1 cellular context compared by ENCODE assay signal in the genomic region with DNA sequence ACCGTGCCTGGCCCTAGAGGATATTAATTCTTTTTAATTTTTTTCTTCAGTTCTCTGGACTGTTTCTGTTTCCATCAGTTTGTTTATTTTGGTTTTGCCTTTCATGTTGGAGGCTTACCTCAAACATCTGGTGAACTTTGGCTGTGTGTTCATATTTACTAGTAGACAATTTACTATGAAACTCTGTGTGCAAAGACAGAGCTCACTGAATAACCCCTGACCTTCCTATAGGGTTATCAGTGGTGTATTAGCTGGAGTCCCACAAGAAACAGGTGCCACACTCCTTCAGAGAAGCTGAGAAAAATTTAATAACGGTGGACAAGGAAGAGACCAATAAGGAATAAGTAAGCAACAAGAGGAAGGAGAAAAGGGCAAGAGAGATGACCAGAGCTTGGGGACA.
A peak's percentile ranks its signal among the peaks of the same experiment; 100 is the strongest.
TF ChIP-seq lines count a peak whose summit lies in the region.

No MANE protein-coding gene starts in this region.

TF ChIP-seq in HepG2, 621 proteins besides CTCF, POLR2A, EP300 and RAD21 (continued from another document and continues in another):
- TF ChIP-seq ZBTB40 (IDR thresholded peaks at IDR 0.05) (no peak), ZBTB40 (CRISPR knock-in tag; IDR thresholded peaks at IDR 0.05) (no peak; the same call in 1 of the 2 replicates), MAX (IDR thresholded peaks at IDR 0.05) (no peak; the same call in 1 of the 2 replicates), HOXA3 (CRISPR knock-in tag; IDR thresholded peaks at IDR 0.05) (no peak), MIER2 (CRISPR knock-in tag; IDR thresholded peaks at IDR 0.05) (no peak), ZNF20 (CRISPR knock-in tag; IDR thresholded peaks at IDR 0.05) (no peak), MEIS1 (CRISPR knock-in tag; IDR thresholded peaks at IDR 0.05; ENCODE audit: borderline replicate concordance) (no peak), KLF13 (CRISPR knock-in tag; IDR thresholded peaks at IDR 0.05) (no peak), NCOA2 (CRISPR knock-in tag; IDR thresholded peaks at IDR 0.05) (peak; percentile 92), SPEN (CRISPR knock-in tag; IDR thresholded peaks at IDR 0.05; ENCODE audit: low read depth) (no peak), ZC3H4 (CRISPR knock-in tag; IDR thresholded peaks at IDR 0.05; ENCODE audit: borderline replicate concordance) (no peak), YEATS4 (CRISPR knock-in tag; IDR thresholded peaks at IDR 0.05; ENCODE audit: borderline replicate concordance) (no peak), FLYWCH1 (CRISPR knock-in tag; IDR thresholded peaks at IDR 0.05) (no peak), MAFG (CRISPR knock-in tag; IDR thresholded peaks at IDR 0.05) (no peak), JUNB (CRISPR knock-in tag; IDR thresholded peaks at IDR 0.05; ENCODE audit: borderline replicate concordance) (no peak), DDIT3 (CRISPR knock-in tag; IDR thresholded peaks at IDR 0.05) (no peak), PHF8 (CRISPR knock-in tag; IDR thresholded peaks at IDR 0.05) (no peak), ARID5B (CRISPR knock-in tag; IDR thresholded peaks at IDR 0.05) (peak; percentile 95), ZNF430 (CRISPR knock-in tag; IDR thresholded peaks at IDR 0.05) (no peak), RFXANK (CRISPR knock-in tag; IDR thresholded peaks at IDR 0.05) (no peak), EED (CRISPR knock-in tag; IDR thresholded peaks at IDR 0.05) (no peak), ZNF878 (CRISPR knock-in tag; IDR thresholded peaks at IDR 0.05) (no peak), GZF1 (CRISPR knock-in tag; IDR thresholded peaks at IDR 0.05) (no peak), ZBTB44 (CRISPR knock-in tag; IDR thresholded peaks at IDR 0.05) (no peak), MIER3 (CRISPR knock-in tag; IDR thresholded peaks at IDR 0.05; ENCODE audit: borderline replicate concordance) (no peak)
- TF ChIP-seq, protein P1, sequence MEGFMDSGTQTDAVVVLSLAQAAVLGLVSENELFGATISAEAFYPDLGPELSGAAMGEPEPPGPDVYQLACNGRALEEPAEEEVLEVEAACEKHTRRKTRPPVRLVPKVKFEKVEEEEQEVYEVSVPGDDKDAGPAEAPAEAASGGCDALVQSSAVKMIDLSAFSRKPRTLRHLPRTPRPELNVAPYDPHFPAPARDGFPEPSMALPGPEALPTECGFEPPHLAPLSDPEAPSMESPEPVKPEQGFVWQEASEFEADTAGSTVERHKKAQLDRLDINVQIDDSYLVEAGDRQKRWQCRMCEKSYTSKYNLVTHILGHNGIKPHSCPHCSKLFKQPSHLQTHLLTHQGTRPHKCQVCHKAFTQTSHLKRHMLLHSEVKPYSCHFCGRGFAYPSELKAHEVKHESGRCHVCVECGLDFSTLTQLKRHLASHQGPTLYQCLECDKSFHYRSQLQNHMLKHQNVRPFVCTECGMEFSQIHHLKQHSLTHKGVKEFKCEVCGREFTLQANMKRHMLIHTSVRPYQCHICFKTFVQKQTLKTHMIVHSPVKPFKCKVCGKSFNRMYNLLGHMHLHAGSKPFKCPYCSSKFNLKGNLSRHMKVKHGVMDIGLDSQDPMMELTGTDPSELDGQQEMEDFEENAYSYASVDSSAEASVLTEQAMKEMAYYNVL (CRISPR knock-in tag; IDR thresholded peaks at IDR 0.05; ENCODE audit: borderline replicate concordance), result peak; percentile 44; the same call in 1 of the 2 replicates
- TF ChIP-seq, protein P2, sequence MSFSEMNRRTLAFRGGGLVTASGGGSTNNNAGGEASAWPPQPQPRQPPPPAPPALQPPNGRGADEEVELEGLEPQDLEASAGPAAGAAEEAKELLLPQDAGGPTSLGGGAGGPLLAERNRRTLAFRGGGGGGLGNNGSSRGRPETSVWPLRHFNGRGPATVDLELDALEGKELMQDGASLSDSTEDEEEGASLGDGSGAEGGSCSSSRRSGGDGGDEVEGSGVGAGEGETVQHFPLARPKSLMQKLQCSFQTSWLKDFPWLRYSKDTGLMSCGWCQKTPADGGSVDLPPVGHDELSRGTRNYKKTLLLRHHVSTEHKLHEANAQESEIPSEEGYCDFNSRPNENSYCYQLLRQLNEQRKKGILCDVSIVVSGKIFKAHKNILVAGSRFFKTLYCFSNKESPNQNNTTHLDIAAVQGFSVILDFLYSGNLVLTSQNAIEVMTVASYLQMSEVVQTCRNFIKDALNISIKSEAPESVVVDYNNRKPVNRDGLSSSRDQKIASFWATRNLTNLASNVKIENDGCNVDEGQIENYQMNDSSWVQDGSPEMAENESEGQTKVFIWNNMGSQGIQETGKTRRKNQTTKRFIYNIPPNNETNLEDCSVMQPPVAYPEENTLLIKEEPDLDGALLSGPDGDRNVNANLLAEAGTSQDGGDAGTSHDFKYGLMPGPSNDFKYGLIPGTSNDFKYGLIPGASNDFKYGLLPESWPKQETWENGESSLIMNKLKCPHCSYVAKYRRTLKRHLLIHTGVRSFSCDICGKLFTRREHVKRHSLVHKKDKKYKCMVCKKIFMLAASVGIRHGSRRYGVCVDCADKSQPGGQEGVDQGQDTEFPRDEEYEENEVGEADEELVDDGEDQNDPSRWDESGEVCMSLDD (CRISPR knock-in tag; IDR thresholded peaks at IDR 0.05; ENCODE audit: borderline replicate concordance), result no peak
- TF ChIP-seq, protein P3, sequence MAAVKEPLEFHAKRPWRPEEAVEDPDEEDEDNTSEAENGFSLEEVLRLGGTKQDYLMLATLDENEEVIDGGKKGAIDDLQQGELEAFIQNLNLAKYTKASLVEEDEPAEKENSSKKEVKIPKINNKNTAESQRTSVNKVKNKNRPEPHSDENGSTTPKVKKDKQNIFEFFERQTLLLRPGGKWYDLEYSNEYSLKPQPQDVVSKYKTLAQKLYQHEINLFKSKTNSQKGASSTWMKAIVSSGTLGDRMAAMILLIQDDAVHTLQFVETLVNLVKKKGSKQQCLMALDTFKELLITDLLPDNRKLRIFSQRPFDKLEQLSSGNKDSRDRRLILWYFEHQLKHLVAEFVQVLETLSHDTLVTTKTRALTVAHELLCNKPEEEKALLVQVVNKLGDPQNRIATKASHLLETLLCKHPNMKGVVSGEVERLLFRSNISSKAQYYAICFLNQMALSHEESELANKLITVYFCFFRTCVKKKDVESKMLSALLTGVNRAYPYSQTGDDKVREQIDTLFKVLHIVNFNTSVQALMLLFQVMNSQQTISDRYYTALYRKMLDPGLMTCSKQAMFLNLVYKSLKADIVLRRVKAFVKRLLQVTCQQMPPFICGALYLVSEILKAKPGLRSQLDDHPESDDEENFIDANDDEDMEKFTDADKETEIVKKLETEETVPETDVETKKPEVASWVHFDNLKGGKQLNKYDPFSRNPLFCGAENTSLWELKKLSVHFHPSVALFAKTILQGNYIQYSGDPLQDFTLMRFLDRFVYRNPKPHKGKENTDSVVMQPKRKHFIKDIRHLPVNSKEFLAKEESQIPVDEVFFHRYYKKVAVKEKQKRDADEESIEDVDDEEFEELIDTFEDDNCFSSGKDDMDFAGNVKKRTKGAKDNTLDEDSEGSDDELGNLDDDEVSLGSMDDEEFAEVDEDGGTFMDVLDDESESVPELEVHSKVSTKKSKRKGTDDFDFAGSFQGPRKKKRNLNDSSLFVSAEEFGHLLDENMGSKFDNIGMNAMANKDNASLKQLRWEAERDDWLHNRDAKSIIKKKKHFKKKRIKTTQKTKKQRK (IDR thresholded peaks at IDR 0.05; ENCODE audit: low read length), result no peak
- TF ChIP-seq, protein P4, sequence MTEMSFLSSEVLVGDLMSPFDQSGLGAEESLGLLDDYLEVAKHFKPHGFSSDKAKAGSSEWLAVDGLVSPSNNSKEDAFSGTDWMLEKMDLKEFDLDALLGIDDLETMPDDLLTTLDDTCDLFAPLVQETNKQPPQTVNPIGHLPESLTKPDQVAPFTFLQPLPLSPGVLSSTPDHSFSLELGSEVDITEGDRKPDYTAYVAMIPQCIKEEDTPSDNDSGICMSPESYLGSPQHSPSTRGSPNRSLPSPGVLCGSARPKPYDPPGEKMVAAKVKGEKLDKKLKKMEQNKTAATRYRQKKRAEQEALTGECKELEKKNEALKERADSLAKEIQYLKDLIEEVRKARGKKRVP (CRISPR knock-in tag; IDR thresholded peaks at IDR 0.05), result peak in 1 of 2 experiments; percentile 62; a peak in 1 of 4 replicates
